ENCODE assay signal across 1 cellular context in the genomic region with DNA sequence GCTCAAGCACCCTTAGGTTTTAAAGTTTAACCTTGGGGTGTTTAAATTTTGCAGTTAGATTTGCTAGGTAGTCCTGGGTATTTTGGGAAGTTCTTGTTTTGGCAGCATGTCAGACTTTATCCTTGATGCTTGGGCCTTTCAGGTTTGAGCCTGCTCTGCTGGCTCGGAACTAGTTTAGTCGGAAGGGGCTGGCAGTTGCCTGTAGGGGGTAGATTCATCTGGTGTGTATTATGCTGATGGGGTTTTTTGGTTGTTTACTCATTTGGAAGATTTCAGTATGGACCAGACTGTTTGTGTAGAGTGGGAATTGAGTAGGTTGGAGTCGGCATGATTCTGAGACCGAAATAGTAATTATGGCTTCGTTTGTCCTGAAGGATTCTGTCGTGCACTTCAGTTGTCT.
TF ChIP-seq lines count a peak whose summit lies in the region.

No MANE protein-coding gene starts in this region.

TF ChIP-seq in GM12878, 131 proteins besides CTCF, POLR2A, EP300 and RAD21:
- TF ChIP-seq STAT1 (conservative IDR thresholded peaks at IDR 0.05) (no peak), STAT3 (IDR thresholded peaks at IDR 0.05; ENCODE audit: low read depth, low read length) (no peak), POLR2AphosphoS5 (IDR thresholded peaks at IDR 0.05; ENCODE audit: low read length) (peak; percentile 38; the same call in 1 of the 2 replicates)
